Comparison of ENCODE assay signal across 2 cellular contexts in the genomic region with DNA sequence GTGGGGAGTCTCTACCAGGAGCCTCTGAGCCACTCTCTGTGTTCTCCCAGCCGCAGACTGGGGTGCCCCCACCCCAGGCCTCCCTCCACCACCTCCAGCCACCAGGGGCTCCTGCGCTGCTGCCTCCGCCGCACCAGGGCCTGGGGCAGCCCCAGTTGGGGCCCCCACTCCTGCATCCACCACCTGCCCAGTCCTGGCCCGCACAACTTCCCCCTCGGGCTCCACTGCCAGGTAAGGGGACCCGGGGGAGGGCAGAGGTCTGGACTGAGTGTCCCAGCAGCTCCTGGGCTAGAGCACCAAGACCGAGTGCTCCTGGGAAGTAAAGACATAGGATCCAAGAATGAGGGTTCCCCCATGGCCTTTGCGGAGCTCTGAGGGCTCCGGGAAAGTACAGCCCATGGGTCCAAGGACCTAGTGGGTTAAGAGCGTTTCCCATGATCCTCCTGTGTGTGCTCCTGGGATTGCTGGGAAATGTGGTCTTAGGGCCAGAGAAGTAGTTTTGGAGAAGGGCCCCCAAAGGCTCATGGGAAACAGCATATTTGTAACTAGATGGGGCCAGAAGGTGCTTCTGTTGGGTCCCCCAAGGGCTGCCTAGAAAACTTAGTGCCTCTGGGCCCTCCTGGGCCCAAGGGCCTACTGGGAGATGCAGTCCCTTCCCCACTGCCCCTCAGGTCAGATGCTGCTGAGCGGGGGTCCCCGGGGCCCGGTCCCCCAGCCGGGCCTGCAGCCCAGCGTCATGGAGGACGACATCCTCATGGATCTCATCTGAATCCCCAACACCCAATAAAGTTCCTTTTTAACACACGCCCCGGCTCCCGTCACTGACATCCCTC.
TF ChIP-seq lines count a peak whose summit lies in the region.

No MANE protein-coding gene starts in this region.

TF ChIP-seq in SK-N-SH, 30 proteins besides CTCF, POLR2A, EP300 and RAD21 (continued from another document):
- TF ChIP-seq PBX3 (IDR thresholded peaks at IDR 0.05) (no peak), RXRA (IDR thresholded peaks at IDR 0.05; ENCODE audit: borderline replicate concordance, low read depth) (no peak), MAX (IDR thresholded peaks at IDR 0.05; ENCODE audit: low read depth) (no peak), MXI1 (IDR thresholded peaks at IDR 0.05; ENCODE audit: low read depth, low read length) (no peak), SMC3 (IDR thresholded peaks at IDR 0.05; ENCODE audit: low read depth, low read length) (no peak), RFX5 (IDR thresholded peaks at IDR 0.05; ENCODE audit: low read length) (no peak), JUND (IDR thresholded peaks at IDR 0.05) (no peak), FOXM1 (IDR thresholded peaks at IDR 0.05; ENCODE audit: low read depth) (no peak), USF2 (IDR thresholded peaks at IDR 0.05; ENCODE audit: borderline replicate concordance, low read depth, low read length) (no peak), POLR2AphosphoS5 (IDR thresholded peaks at IDR 0.05; ENCODE audit: low read depth, low read length) (no peak), RCOR1 (IDR thresholded peaks at IDR 0.05; ENCODE audit: low read length) (no peak), IRF3 (IDR thresholded peaks at IDR 0.05; ENCODE audit: low read depth, low read length) (no peak), EZH2phosphoT487 (IDR thresholded peaks at IDR 0.05; ENCODE audit: borderline replicate concordance, low read depth) (no peak), NRF1 (IDR thresholded peaks at IDR 0.05; ENCODE audit: low read depth, low read length) (no peak)
- TF ChIP-seq, protein P1, sequence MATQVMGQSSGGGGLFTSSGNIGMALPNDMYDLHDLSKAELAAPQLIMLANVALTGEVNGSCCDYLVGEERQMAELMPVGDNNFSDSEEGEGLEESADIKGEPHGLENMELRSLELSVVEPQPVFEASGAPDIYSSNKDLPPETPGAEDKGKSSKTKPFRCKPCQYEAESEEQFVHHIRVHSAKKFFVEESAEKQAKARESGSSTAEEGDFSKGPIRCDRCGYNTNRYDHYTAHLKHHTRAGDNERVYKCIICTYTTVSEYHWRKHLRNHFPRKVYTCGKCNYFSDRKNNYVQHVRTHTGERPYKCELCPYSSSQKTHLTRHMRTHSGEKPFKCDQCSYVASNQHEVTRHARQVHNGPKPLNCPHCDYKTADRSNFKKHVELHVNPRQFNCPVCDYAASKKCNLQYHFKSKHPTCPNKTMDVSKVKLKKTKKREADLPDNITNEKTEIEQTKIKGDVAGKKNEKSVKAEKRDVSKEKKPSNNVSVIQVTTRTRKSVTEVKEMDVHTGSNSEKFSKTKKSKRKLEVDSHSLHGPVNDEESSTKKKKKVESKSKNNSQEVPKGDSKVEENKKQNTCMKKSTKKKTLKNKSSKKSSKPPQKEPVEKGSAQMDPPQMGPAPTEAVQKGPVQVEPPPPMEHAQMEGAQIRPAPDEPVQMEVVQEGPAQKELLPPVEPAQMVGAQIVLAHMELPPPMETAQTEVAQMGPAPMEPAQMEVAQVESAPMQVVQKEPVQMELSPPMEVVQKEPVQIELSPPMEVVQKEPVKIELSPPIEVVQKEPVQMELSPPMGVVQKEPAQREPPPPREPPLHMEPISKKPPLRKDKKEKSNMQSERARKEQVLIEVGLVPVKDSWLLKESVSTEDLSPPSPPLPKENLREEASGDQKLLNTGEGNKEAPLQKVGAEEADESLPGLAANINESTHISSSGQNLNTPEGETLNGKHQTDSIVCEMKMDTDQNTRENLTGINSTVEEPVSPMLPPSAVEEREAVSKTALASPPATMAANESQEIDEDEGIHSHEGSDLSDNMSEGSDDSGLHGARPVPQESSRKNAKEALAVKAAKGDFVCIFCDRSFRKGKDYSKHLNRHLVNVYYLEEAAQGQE (IDR thresholded peaks at IDR 0.05; ENCODE audit: low read depth, low read length), result no peak
- TF ChIP-seq, protein P2, sequence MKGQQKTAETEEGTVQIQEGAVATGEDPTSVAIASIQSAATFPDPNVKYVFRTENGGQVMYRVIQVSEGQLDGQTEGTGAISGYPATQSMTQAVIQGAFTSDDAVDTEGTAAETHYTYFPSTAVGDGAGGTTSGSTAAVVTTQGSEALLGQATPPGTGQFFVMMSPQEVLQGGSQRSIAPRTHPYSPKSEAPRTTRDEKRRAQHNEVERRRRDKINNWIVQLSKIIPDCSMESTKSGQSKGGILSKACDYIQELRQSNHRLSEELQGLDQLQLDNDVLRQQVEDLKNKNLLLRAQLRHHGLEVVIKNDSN (IDR thresholded peaks at IDR 0.05; ENCODE audit: borderline replicate concordance, low read depth), result no peak
TF ChIP-seq in SK-N-SH: peak in this region for 0.

TF ChIP-seq in SK-N-SH treated with all-trans-retinoic acid at 6 μM for 48 hours, 23 proteins besides CTCF, POLR2A, EP300 and RAD21 (continued from another document):
- TF ChIP-seq, protein P3, sequence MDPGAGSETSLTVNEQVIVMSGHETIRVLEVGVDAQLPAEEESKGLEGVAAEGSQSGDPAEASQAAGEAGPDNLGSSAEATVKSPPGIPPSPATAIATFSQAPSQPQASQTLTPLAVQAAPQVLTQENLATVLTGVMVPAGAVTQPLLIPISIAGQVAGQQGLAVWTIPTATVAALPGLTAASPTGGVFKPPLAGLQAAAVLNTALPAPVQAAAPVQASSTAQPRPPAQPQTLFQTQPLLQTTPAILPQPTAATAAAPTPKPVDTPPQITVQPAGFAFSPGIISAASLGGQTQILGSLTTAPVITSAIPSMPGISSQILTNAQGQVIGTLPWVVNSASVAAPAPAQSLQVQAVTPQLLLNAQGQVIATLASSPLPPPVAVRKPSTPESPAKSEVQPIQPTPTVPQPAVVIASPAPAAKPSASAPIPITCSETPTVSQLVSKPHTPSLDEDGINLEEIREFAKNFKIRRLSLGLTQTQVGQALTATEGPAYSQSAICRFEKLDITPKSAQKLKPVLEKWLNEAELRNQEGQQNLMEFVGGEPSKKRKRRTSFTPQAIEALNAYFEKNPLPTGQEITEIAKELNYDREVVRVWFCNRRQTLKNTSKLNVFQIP (CRISPR knock-in tag; IDR thresholded peaks at IDR 0.05; ENCODE audit: borderline replicate concordance, low read depth), result no peak
- no peak for TF ChIP-seq ESRRG (CRISPR knock-in tag; IDR thresholded peaks at IDR 0.05)
- no peak for TF ChIP-seq TCF4 (CRISPR knock-in tag; IDR thresholded peaks at IDR 0.05; ENCODE audit: borderline replicate concordance)
- TF ChIP-seq ZNF70 (CRISPR knock-in tag; IDR thresholded peaks at IDR 0.05), result no peak
- no peak for TF ChIP-seq RARB (CRISPR knock-in tag; IDR thresholded peaks at IDR 0.05)
- TF ChIP-seq SNAI2 (CRISPR knock-in tag; IDR thresholded peaks at IDR 0.05), result no peak
- TF ChIP-seq PPARA (CRISPR knock-in tag; IDR thresholded peaks at IDR 0.05; ENCODE audit: borderline replicate concordance), result no peak
- no peak for TF ChIP-seq ZC3H10 (CRISPR knock-in tag; IDR thresholded peaks at IDR 0.05)
- no peak for TF ChIP-seq GLIS3 (CRISPR knock-in tag; IDR thresholded peaks at IDR 0.05)
- no peak for TF ChIP-seq PATZ1 (CRISPR knock-in tag; IDR thresholded peaks at IDR 0.05; ENCODE audit: borderline replicate concordance)
- TF ChIP-seq ZFP3 (CRISPR knock-in tag; IDR thresholded peaks at IDR 0.05), result no peak
- no peak for TF ChIP-seq ARNTL (CRISPR knock-in tag; IDR thresholded peaks at IDR 0.05; ENCODE audit: borderline replicate concordance, low read depth)
TF ChIP-seq in SK-N-SH treated with all-trans-retinoic acid at 6 μM for 48 hours: peak in this region for 0.
